In the genomic region with DNA sequence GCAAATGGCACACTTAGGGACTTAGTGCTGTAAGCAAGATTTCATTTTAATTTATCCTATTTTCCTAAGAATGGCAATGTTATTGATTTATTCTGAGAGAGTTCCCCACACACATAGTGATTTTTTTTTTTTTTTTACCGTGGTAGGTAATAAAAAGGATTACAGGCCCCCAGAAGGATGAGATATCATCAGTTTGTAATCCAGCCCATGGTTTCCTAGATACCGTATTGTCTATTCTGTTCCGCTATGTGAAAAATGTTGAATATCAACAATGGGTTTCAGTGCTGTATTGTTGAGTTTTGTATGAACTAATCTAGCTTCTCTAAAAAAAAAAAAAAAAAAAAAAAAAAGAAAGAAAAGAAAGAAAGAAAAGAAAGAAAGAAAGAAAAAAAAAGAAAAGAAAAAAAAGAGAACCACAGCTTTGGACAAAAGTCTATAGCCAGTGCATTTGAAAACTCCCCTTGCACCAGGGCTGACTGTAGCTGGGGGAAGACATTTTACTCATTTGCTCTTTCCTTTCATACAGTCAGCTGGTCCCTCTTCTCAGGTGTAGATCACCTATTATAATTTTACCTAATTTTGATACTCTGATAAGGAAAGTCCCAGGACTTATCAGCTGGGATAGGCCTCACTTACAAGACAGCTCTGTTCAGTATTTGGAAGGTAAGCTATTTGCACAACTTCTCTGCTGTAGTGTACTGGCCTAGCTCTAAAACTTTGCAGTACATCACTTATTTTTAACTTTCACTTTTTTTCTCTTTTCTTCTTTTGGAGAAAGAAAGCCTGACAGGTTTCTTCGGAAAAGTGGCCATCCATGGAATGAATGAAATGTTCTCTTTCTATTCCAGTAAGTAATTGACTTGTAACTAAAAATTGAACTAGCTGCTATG, we compare ENCODE assay signal across 24 cellular contexts.
A peak's percentile ranks its signal among the peaks of the same experiment; 100 is the strongest.
DNase-seq lines count a peak whose midpoint lies in the region; ATAC-seq and TF ChIP-seq lines count a peak whose summit lies in the region.
"Had no signal": no experiment of that assay in that cellular context is flagged by ENCODE, and none has a peak within 500 bp of the region (broad histone marks: within the 10 kb centered on the region; RNA-seq: fewer than 3 reads in every experiment).

No MANE protein-coding gene starts in this region.

- H3K27me3 ChIP-seq in HAP-1 (ENCODE audit: low read depth) (no peaks in the 10 kb centered on the region), endodermal cell (ENCODE audit: control insufficient read depth, insufficient read depth, low read length, poor library complexity, severe bottlenecking) (no peaks in the 10 kb centered on the region), aorta (ENCODE audit: control insufficient read depth in 1 of 2, insufficient read depth in 2 of 2, low read length in 1 of 2) (no peaks in the 10 kb centered on the region)

- in situ Hi-C loops in HAP-1 (cut with MboI; ENCODE audit: low sequenced_read_pairs) = loop anchor here (10.0 kb wide), 1 partner anchor 74 kb away; no protein-coding TSS in a partner anchor

- H3K36me3 Mint-ChIP-seq in endodermal cell (ENCODE audit: low read depth) = no peaks in the 10 kb centered on the region
- peaks cover 2% of the 10 kb centered on the region for H3K36me3 Mint-ChIP-seq in neural crest cell (ENCODE audit: low read depth)
- H3K36me3 Mint-ChIP-seq: activated naive CD8-positive, alpha-beta T cell treated with anti-CD3 and anti-CD28 coated beads, Interleukin-2, amount 10 ng/mL, durations not matched to agents 7 days and 5 days; stimulated activated naive B cell treated with anti-CD40 and anti-IgM and Interleukin-4, amounts not matched to agents 10 μg/mL and 1 μg/mL and 100 μg/mL, for 72 hours had no signal

- no peak overlapping the region for H3K4me3 Mint-ChIP-seq in endodermal cell
- H3K4me3 Mint-ChIP-seq in neural crest cell = peak overlapping the region; percentile 85
- H3K4me3 Mint-ChIP-seq: activated naive CD8-positive, alpha-beta T cell treated with anti-CD3 and anti-CD28 coated beads, Interleukin-2, amount 10 ng/mL, durations not matched to agents 7 days and 5 days; CD4-positive, alpha-beta T cell; effector memory CD8-positive, alpha-beta T cell; stimulated activated naive B cell treated with anti-CD40 and anti-IgM and Interleukin-4, amounts not matched to agents 10 μg/mL and 1 μg/mL and 100 μg/mL, for 72 hours had no signal

- WGBS in endodermal cell (ENCODE audit: insufficient coverage in 1 of 2, insufficient read length in 1 of 2), 2 experiments = 73% methylated on average over 4 of the region's 4 CpGs; no CpG with 5 or more reads in 1 of the 2 experiments
- WGBS in aorta, 2 donors = 49 to 51% methylated on average over 4 of the region's 4 CpGs

- no peak overlapping the region for H3K9ac ChIP-seq in endodermal cell (ENCODE audit: extremely low read depth, low read length, poor library complexity, severe bottlenecking)
- H3K9ac ChIP-seq: SK-N-SH had no signal

- peak; percentile 42 to 92 for DNase-seq in HAP-1 (ENCODE audit: low spot score in 2 of 2)
- DNase-seq in NCI-H774 (lab: John Stamatoyannopoulos, UW) = peak; percentile 22
- no peak for DNase-seq in endodermal cell
- no peak for DNase-seq in neural crest cell (ENCODE audit: low read depth, low spot score)
- no peak for DNase-seq in NCI-H1417 treated with DMSO at 0.1 percent for 48 hours (lab: John Stamatoyannopoulos, UW)
- DNase-seq in aorta = no peak
- no peak for DNase-seq in A172 (ENCODE audit: low spot score)
- DNase-seq in DMS 273 (lab: John Stamatoyannopoulos, UW; ENCODE audit: unreplicated experiment) = no peak
- DNase-seq: activated CD8-positive, alpha-beta memory T cell treated with anti-CD3 and anti-CD28 coated beads for 24 hours; activated naive CD8-positive, alpha-beta T cell treated with anti-CD3 and anti-CD28 coated beads, Interleukin-2, amount 10 ng/mL, durations not matched to agents 7 days and 5 days; CD4-positive, alpha-beta T cell; DMS79; effector memory CD8-positive, alpha-beta T cell; left colon; mucosa of descending colon; NCI-H1694 treated with DMSO at 0.1 percent for 48 hours; nucleus accumbens; right cardiac atrium; SK-N-SH; stimulated activated CD4-positive, alpha-beta T cell treated with anti-CD3 and anti-CD28 coated beads, Interleukin-15, amount 100 ng/mL, for 24 hours; stimulated activated naive B cell treated with anti-CD40 and anti-IgM and Interleukin-4, amounts not matched to agents 10 μg/mL and 1 μg/mL and 100 μg/mL, for 72 hours; T-helper 9 cell; trophoblast cell had no signal

- H3K9me3 Mint-ChIP-seq in endodermal cell = no peaks in the 10 kb centered on the region
- H3K9me3 Mint-ChIP-seq in neural crest cell = no peaks in the 10 kb centered on the region
- H3K9me3 Mint-ChIP-seq: activated naive CD8-positive, alpha-beta T cell treated with anti-CD3 and anti-CD28 coated beads, Interleukin-2, amount 10 ng/mL, durations not matched to agents 7 days and 5 days; stimulated activated naive B cell treated with anti-CD40 and anti-IgM and Interleukin-4, amounts not matched to agents 10 μg/mL and 1 μg/mL and 100 μg/mL, for 72 hours had no signal

- peaks cover 44% of the 10 kb centered on the region for H3K4me1 ChIP-seq in HAP-1
- no peaks in the 10 kb centered on the region for H3K4me1 ChIP-seq in endodermal cell (ENCODE audit: control insufficient read depth, insufficient read depth, low read length)
- no peaks in the 10 kb centered on the region for H3K4me1 ChIP-seq in aorta (ENCODE audit: control insufficient read depth in 1 of 2, insufficient read depth in 2 of 2, low read length in 2 of 2)

- intact Hi-C loops in aorta (cut with DNase I) = no loop called here

- no peaks in the 10 kb centered on the region for H3K27me3 Mint-ChIP-seq in endodermal cell (ENCODE audit: insufficient read depth)
- no peaks in the 10 kb centered on the region for H3K27me3 Mint-ChIP-seq in neural crest cell (ENCODE audit: low read depth)
- H3K27me3 Mint-ChIP-seq: activated naive CD8-positive, alpha-beta T cell treated with anti-CD3 and anti-CD28 coated beads, Interleukin-2, amount 10 ng/mL, durations not matched to agents 7 days and 5 days; CD4-positive, alpha-beta T cell; effector memory CD8-positive, alpha-beta T cell; stimulated activated naive B cell treated with anti-CD40 and anti-IgM and Interleukin-4, amounts not matched to agents 10 μg/mL and 1 μg/mL and 100 μg/mL, for 72 hours had no signal

- peak overlapping the region; percentile 59 for H3K27ac ChIP-seq in endodermal cell (ENCODE audit: low read depth, low read length)
- H3K27ac ChIP-seq in aorta (ENCODE audit: low read depth in 1 of 2, low read length in 2 of 2) = no peak overlapping the region

- TF ChIP-seq CTCF in endodermal cell (conservative IDR thresholded peaks at IDR 0.05) = no peak
- no peak for TF ChIP-seq CTCF in neural crest cell (conservative IDR thresholded peaks at IDR 0.05)

- H3K36me3 ChIP-seq in HAP-1 (replicated peaks) = no peaks in the 10 kb centered on the region
- H3K36me3 ChIP-seq in endodermal cell (ENCODE audit: control insufficient read depth, insufficient read depth, low read length) = no peaks in the 10 kb centered on the region
- no peaks in the 10 kb centered on the region for H3K36me3 ChIP-seq in aorta (ENCODE audit: control insufficient read depth in 1 of 2, insufficient read depth in 2 of 2, low read length in 1 of 2)

- H3K4me3 ChIP-seq in HAP-1 (peak overlapping the region; percentile 23), endodermal cell (ENCODE audit: low read length) (no peak overlapping the region), aorta (ENCODE audit: low read length in 2 of 2) (no peak overlapping the region)
- H3K4me3 ChIP-seq: mucosa of descending colon had no signal

- no peak for ATAC-seq in aorta (ENCODE audit: low FRiP score)
- ATAC-seq: effector memory CD8-positive, alpha-beta T cell; HepG2; left colon; mucosa of descending colon; right cardiac atrium; stimulated activated naive B cell treated with anti-CD40 and anti-IgM and Interleukin-4, amounts not matched to agents 10 μg/mL and 1 μg/mL and 100 μg/mL, for 72 hours had no signal

- H3K27ac Mint-ChIP-seq in endodermal cell = no peak overlapping the region
- H3K27ac Mint-ChIP-seq in neural crest cell (ENCODE audit: unreplicated experiment) = no peak overlapping the region
- H3K27ac Mint-ChIP-seq: activated naive CD8-positive, alpha-beta T cell treated with anti-CD3 and anti-CD28 coated beads, Interleukin-2, amount 10 ng/mL, durations not matched to agents 7 days and 5 days; CD4-positive, alpha-beta T cell; effector memory CD8-positive, alpha-beta T cell; stimulated activated naive B cell treated with anti-CD40 and anti-IgM and Interleukin-4, amounts not matched to agents 10 μg/mL and 1 μg/mL and 100 μg/mL, for 72 hours had no signal

- H3K9me3 ChIP-seq in HAP-1 = no peaks in the 10 kb centered on the region
- no peaks in the 10 kb centered on the region for H3K9me3 ChIP-seq in endodermal cell (ENCODE audit: control insufficient read depth, low read length)
- H3K9me3 ChIP-seq in aorta (ENCODE audit: control insufficient read depth, low read length) = no peaks in the 10 kb centered on the region
- H3K9me3 ChIP-seq: mucosa of descending colon, SK-N-SH had no signal

- H3K4me1 Mint-ChIP-seq in endodermal cell = peaks cover 15% of the 10 kb centered on the region
- H3K4me1 Mint-ChIP-seq in neural crest cell = peaks cover 58% of the 10 kb centered on the region
- H3K4me1 Mint-ChIP-seq: activated naive CD8-positive, alpha-beta T cell treated with anti-CD3 and anti-CD28 coated beads, Interleukin-2, amount 10 ng/mL, durations not matched to agents 7 days and 5 days; stimulated activated naive B cell treated with anti-CD40 and anti-IgM and Interleukin-4, amounts not matched to agents 10 μg/mL and 1 μg/mL and 100 μg/mL, for 72 hours had no signal

Comparison
In these comparisons a context has a peak if more than half of its experiments do, and no peak if none do; other contexts are left out.
1. DNase-seq: peak in HAP-1 (2 of 2) and NCI-H774 (single experiment); none in endodermal cell (single experiment), neural crest cell (single experiment), NCI-H1417 treated with DMSO at 0.1 percent for 48 hours (single experiment), aorta (0 of 2), A172 (single experiment) and DMS 273 (single experiment).